In the genomic region with DNA sequence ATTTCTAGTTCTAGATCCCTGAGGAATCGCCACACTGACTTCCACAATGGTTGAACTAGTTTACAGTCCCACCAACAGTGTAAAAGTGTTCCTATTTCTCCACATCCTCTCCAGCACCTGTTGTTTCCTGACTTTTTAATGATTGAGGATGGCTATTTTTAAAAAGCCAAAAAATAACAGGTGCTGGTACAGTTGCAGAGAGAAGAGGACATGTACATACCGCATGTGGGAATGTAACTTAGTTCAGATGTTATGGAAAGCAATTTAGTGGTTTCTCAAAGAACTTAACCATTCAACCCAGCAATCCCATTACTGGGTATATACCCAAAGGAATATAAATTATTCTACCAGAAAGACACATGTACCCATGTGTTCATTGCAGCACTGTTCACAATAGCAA, we compare ENCODE assay signal across 13 cellular contexts. TPM values are rescaled to one million over a fixed set of nuclear protein-coding genes. Genes with fewer than 3 reads are reported as not detected.
"Had no signal": no experiment of that assay in that cellular context is flagged by ENCODE, and none has a peak within 500 bp of the region (broad histone marks: within the 10 kb centered on the region; RNA-seq: fewer than 3 reads in every experiment).

No MANE protein-coding gene starts in this region.

RNA-seq across cellular contexts. Expression of gene THBS2, which starts 57.4 kb away (rescaled TPM):
- total RNA-seq: activated B cell treated with CpG ODN at 0.5 μM for 24 hours; activated CD4-positive, alpha-beta memory T cell treated with anti-CD3 and anti-CD28 coated beads for 36 hours; activated CD4-positive, alpha-beta memory T cell treated with anti-CD3 and anti-CD28 coated beads, Interleukin-2, amount 10 ng/mL, durations not matched to agents 7 days and 5 days; activated CD4-positive, alpha-beta T cell treated with anti-CD3 and anti-CD28 coated beads for 36 hours; activated CD4-positive, alpha-beta T cell treated with anti-CD3 and anti-CD28 coated beads, Interleukin-2, amount 10 ng/mL, durations not matched to agents 24 days and 14 days; activated CD4-positive, alpha-beta T cell treated with anti-CD3 and anti-CD28 coated beads, Interleukin-2, amount 10 ng/mL, durations not matched to agents 7 days and 5 days; activated CD8-positive, alpha-beta memory T cell treated with anti-CD3 and anti-CD28 coated beads for 36 hours; activated CD8-positive, alpha-beta memory T cell treated with anti-CD3 and anti-CD28 coated beads, Interleukin-2, amount 10 ng/mL, durations not matched to agents 7 days and 5 days; activated CD8-positive, alpha-beta T cell treated with anti-CD3 and anti-CD28 coated beads for 36 hours; activated CD8-positive, alpha-beta T cell treated with anti-CD3 and anti-CD28 coated beads, Interleukin-2, amount 10 ng/mL, durations not matched to agents 7 days and 5 days; T-helper 1 cell treated with Interleukin-12 subunit alpha and Interleukin-12 subunit beta and Interleukin-4 antibody, amounts not matched to agents 30 ng/mL and 1 ng/mL, for 36 hours; T-helper 17 cell; T-helper 2 cell treated with Interferon-gamma antibody and Interleukin-4, amounts not matched to agents 100 ng/mL and 5 ng/mL, for 36 hours had no signal
